In genomic region chr7:140672382-140673062, GRCh38 we compare ENCODE assay signal across 8 cellular contexts. TPM values are rescaled to one million over a fixed set of nuclear protein-coding genes. Genes with fewer than 3 reads are reported as not detected.
DNase-seq lines count a peak whose midpoint lies in the region; ATAC-seq and TF ChIP-seq lines count a peak whose summit lies in the region.

A gene with protein sequence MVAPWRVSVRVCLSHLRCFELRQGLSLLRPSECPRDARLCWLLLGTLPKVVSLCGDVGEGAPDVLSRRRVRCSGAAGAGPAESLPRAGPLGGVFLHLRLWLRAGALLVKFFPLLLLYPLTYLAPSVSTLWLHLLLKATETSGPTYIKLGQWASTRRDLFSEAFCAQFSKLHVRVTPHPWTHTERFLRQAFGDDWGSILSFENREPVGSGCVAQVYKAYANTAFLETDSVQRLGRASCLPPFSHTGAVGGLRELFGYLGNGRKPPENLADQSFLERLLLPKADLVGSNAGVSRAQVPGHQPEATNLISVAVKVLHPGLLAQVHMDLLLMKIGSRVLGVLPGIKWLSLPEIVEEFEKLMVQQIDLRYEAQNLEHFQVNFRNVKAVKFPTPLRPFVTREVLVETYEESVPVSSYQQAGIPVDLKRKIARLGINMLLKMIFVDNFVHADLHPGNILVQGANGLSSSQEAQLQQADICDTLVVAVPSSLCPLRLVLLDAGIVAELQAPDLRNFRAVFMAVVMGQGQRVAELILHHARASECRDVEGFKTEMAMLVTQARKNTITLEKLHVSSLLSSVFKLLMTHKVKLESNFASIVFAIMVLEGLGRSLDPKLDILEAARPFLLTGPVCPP (plus strand): TSS chr7:140672945. CDS start chr7:140673331, 386 bp downstream.

- no peaks in the 10 kb centered on the region for H3K9me3 ChIP-seq in DOHH2 (ENCODE audit: control insufficient read depth, insufficient read depth, low read length)
- no peaks in the 10 kb centered on the region for H3K9me3 ChIP-seq in smooth muscle cell (replicated peaks; ENCODE audit: low read depth)

- H3K27ac ChIP-seq in DOHH2 (ENCODE audit: low read depth, low read length) = peak within 1 kb of the TSS; percentile 94
- H3K27ac ChIP-seq in smooth muscle cell (ENCODE audit: low read depth) = no peak within 1 kb of the TSS

- ATAC-seq in GM21390 (IDR thresholded peaks at IDR 0.05; ENCODE audit: unreplicated experiment) = peak; percentile 52

- H3K27me3 Mint-ChIP-seq in T-helper 1 cell treated with Interleukin-12 subunit alpha and Interleukin-12 subunit beta and Interleukin-4 antibody, amounts not matched to agents 30 μg/mL and 1 μg/mL, for 36 hours (ENCODE audit: low read depth) = peaks cover 7% of the 10 kb centered on the region
- peaks cover 12% of the 10 kb centered on the region for H3K27me3 Mint-ChIP-seq in brain

- no peaks in the 10 kb centered on the region for H3K9me2 ChIP-seq in DOHH2 (replicated peaks; ENCODE audit: control insufficient read depth, low read length)

- peak within 1 kb of the TSS; percentile 81 for H3K4me3 ChIP-seq in DOHH2 (ENCODE audit: low read length)
- H3K4me3 ChIP-seq in smooth muscle cell = peak within 1 kb of the TSS; percentile 57

- H3F3A ChIP-seq in DOHH2 (ENCODE audit: control insufficient read depth, insufficient read depth) (peaks cover 33% of the 10 kb centered on the region), smooth muscle cell (ENCODE audit: low read depth) (peaks cover 3% of the 10 kb centered on the region)

- peak within 1 kb of the TSS; percentile 6 for H3K9ac ChIP-seq in smooth muscle cell (ENCODE audit: low read depth)

- WGBS in smooth muscle cell (ENCODE audit: low lambda C conversion rate) = 5% methylated on average over 8 of the region's 41 CpGs

- no peaks in the 10 kb centered on the region for H3K9me3 Mint-ChIP-seq in T-helper 1 cell treated with Interleukin-12 subunit alpha and Interleukin-12 subunit beta and Interleukin-4 antibody, amounts not matched to agents 30 μg/mL and 1 μg/mL, for 36 hours
- H3K9me3 Mint-ChIP-seq in brain = no peaks in the 10 kb centered on the region

- H3K36me3 ChIP-seq in DOHH2 (ENCODE audit: control insufficient read depth, low read length) (peaks cover 28% of the 10 kb centered on the region), smooth muscle cell (ENCODE audit: low read depth) (no peaks in the 10 kb centered on the region)

- DNase-seq in HuH-7 (ENCODE audit: low spot score) (peak; percentile 92), iPS-NIHi11 (ENCODE audit: low spot score) (peak; percentile 98), smooth muscle cell (lab: John Stamatoyannopoulos, UW; ENCODE audit: unreplicated experiment) (no peak), cerebellar nuclear complex (lab: John Stamatoyannopoulos, UW) (no peak)

- H3K4me1 ChIP-seq in DOHH2 (ENCODE audit: control insufficient read depth, low read length) = peaks cover 48% of the 10 kb centered on the region
- no peaks in the 10 kb centered on the region for H3K4me1 ChIP-seq in smooth muscle cell (ENCODE audit: low read depth)

- peaks cover 23% of the 10 kb centered on the region for H3K4me1 Mint-ChIP-seq in T-helper 1 cell treated with Interleukin-12 subunit alpha and Interleukin-12 subunit beta and Interleukin-4 antibody, amounts not matched to agents 30 μg/mL and 1 μg/mL, for 36 hours (ENCODE audit: low read depth)
- H3K4me1 Mint-ChIP-seq in brain = peaks cover 45% of the 10 kb centered on the region

- peak within 1 kb of the TSS; percentile 88 for H3K27ac Mint-ChIP-seq in T-helper 1 cell treated with Interleukin-12 subunit alpha and Interleukin-12 subunit beta and Interleukin-4 antibody, amounts not matched to agents 30 μg/mL and 1 μg/mL, for 36 hours
- peak within 1 kb of the TSS; percentile 57 to 90 (median 77) for H3K27ac Mint-ChIP-seq in brain

- H3K27me3 ChIP-seq in DOHH2 (ENCODE audit: control insufficient read depth, low read length) = no peaks in the 10 kb centered on the region
- H3K27me3 ChIP-seq in smooth muscle cell (ENCODE audit: low read depth) = no peaks in the 10 kb centered on the region

- peaks cover 43% of the 10 kb centered on the region for H3K79me2 ChIP-seq in DOHH2 (ENCODE audit: control insufficient read depth, low read length)
- H3K79me2 ChIP-seq in smooth muscle cell (ENCODE audit: low read depth) = no peaks in the 10 kb centered on the region

- H3K36me3 Mint-ChIP-seq in T-helper 1 cell treated with Interleukin-12 subunit alpha and Interleukin-12 subunit beta and Interleukin-4 antibody, amounts not matched to agents 30 μg/mL and 1 μg/mL, for 36 hours (ENCODE audit: low read depth) = peaks cover 4% of the 10 kb centered on the region
- peaks cover 9% of the 10 kb centered on the region for H3K36me3 Mint-ChIP-seq in brain

- no peak for TF ChIP-seq CTCF in DOHH2 (IDR thresholded peaks at IDR 0.05; ENCODE audit: low read depth, low read length, poor library complexity, severe bottlenecking)
- TF ChIP-seq CTCF in brain (conservative IDR thresholded peaks at IDR 0.05) = no peak
- no peak for TF ChIP-seq CTCF in smooth muscle cell (IDR thresholded peaks at IDR 0.05; ENCODE audit: borderline replicate concordance, insufficient read depth, poor library complexity, severe bottlenecking)

- H4K20me1 ChIP-seq in DOHH2 (ENCODE audit: control insufficient read depth, insufficient read depth, low read depth, low read length) (no peaks in the 10 kb centered on the region), smooth muscle cell (ENCODE audit: low read depth) (no peaks in the 10 kb centered on the region)

- H3K4me3 Mint-ChIP-seq in T-helper 1 cell treated with Interleukin-12 subunit alpha and Interleukin-12 subunit beta and Interleukin-4 antibody, amounts not matched to agents 30 μg/mL and 1 μg/mL, for 36 hours = peak within 1 kb of the TSS; percentile 86
- H3K4me3 Mint-ChIP-seq in brain = peak within 1 kb of the TSS; percentile 83 to 88 (median 87)

- peak within 1 kb of the TSS; percentile 90 for H3K4me2 ChIP-seq in DOHH2 (ENCODE audit: low read length)
- H3K4me2 ChIP-seq in smooth muscle cell = peak within 1 kb of the TSS; percentile 91

- H2AFZ ChIP-seq in smooth muscle cell (ENCODE audit: low read depth) = peak within 1 kb of the TSS; percentile 76

RNA-seq across cellular contexts. Expression of the gene that starts here (rescaled TPM):
- 45.7 TPM for polyA plus RNA-seq in brain (ENCODE audit: insufficient read depth, low read depth, low replicate concordance)
- 8.0 and 10.8 TPM in 2 replicates for total RNA-seq in smooth muscle cell
- 10.5 and 13.0 TPM in 2 replicates for polyA plus RNA-seq in smooth muscle cell

Comparison
In these comparisons a context has a peak if more than half of its experiments do, and no peak if none do; other contexts are left out.
1. DNase-seq: peak in HuH-7 (single experiment) and iPS-NIHi11 (single experiment); none in smooth muscle cell (single experiment) and cerebellar nuclear complex (0 of 2).